In genomic region chr20:58021481-58021880, GRCh38 we compare ENCODE assay signal across 15 cellular contexts.
DNase-seq lines count a peak whose midpoint lies in the region; ATAC-seq, FAIRE-seq and TF ChIP-seq lines count a peak whose summit lies in the region.
"Had no signal": no experiment of that assay in that cellular context is flagged by ENCODE, and none has a peak within 500 bp of the region (broad histone marks: within the 10 kb centered on the region; RNA-seq: fewer than 3 reads in every experiment).

No MANE protein-coding gene starts in this region.

- H3K4me1 ChIP-seq in A549 = peaks cover 47% of the 10 kb centered on the region

- no peak for TF ChIP-seq POLR2A in A549 (IDR thresholded peaks at IDR 0.05; ENCODE audit: low read length)
- no peak for TF ChIP-seq POLR2A in lower leg skin (IDR thresholded peaks at IDR 0.05)

- DNase-seq in A549 (ENCODE audit: low read depth in 1 of 2, low spot score in 1 of 2) (peak in 1 of 2 experiments; percentile 42), H7 (peak; percentile 89), coronary artery (ENCODE audit: low spot score) (peak; percentile 72), lower leg skin (ENCODE audit: low spot score in 2 of 2) (peak; percentile 77 to 94), immature natural killer cell (no peak)
- no peak for DNase-seq in effector memory CD8-positive, alpha-beta T cell
- DNase-seq in stimulated activated naive CD4-positive, alpha-beta T cell treated with Interleukin-2 at 50 U/mL for 16 hours (lab: John Stamatoyannopoulos, UW) = no peak
- DNase-seq in stimulated activated CD4-positive, alpha-beta T cell treated with anti-CD3 and anti-CD28 coated beads, Interleukin-15, amount 100 ng/mL, for 24 hours = no peak
- DNase-seq: activated T-cell treated with anti-CD3 and anti-CD28 coated beads, Interleukin-2, amount 50 U/mL, for 48 hours; DND-41; effector CD4-positive, alpha-beta T cell; NCI-H1436 treated with DMSO at 0.1 percent for 48 hours; NCI-H524 treated with DMSO at 0.1 percent for 48 hours had no signal

- H3K27me3 Mint-ChIP-seq in effector memory CD8-positive, alpha-beta T cell = peaks cover 29 to 70% of the 10 kb centered on the region in 2 donors
- peaks cover 0 to 6% (median 1%) of the 10 kb centered on the region in 3 donors for H3K27me3 Mint-ChIP-seq in immature natural killer cell (ENCODE audit: low read depth in 3 of 3)

- H3K27me3 ChIP-seq in H7 (ENCODE audit: control insufficient read depth, insufficient read depth, low read length) = no peaks in the 10 kb centered on the region

- no peak overlapping the region for H3K4me2 ChIP-seq in A549

- no peak for ATAC-seq in A549
- ATAC-seq in effector memory CD8-positive, alpha-beta T cell (replicated peaks) = no peak
- ATAC-seq: HCT116 had no signal

- FAIRE-seq in A549 (lab: Jason Lieb, UNC) = no peak

- no peaks in the 10 kb centered on the region for H3K9me3 Mint-ChIP-seq in effector memory CD8-positive, alpha-beta T cell
- no peaks in the 10 kb centered on the region for H3K9me3 Mint-ChIP-seq in immature natural killer cell

- WGBS in A549 (ENCODE audit: missing lambda C conversion rate) = 78% methylated on average over 7 of the region's 7 CpGs
- WGBS in lower leg skin, 2 donors = 52 to 66% methylated on average over 7 of the region's 7 CpGs

- no peaks in the 10 kb centered on the region for H3K9me3 ChIP-seq in A549

- TF ChIP-seq CTCF in A549 (IDR thresholded peaks at IDR 0.05) (no peak), coronary artery (IDR thresholded peaks at IDR 0.05) (no peak), lower leg skin (IDR thresholded peaks at IDR 0.05) (no peak)

- H3K4me3 ChIP-seq in A549 = no peak overlapping the region
- no peak overlapping the region for H3K4me3 ChIP-seq in H7 (ENCODE audit: insufficient read depth, low read depth, low read length)
- H3K4me3 ChIP-seq in coronary artery = no peak overlapping the region
- no peak overlapping the region for H3K4me3 ChIP-seq in lower leg skin (ENCODE audit: low read depth, poor library complexity, severe bottlenecking)
- H3K4me3 ChIP-seq: lung had no signal

- no peak for TF ChIP-seq EP300 in A549 (IDR thresholded peaks at IDR 0.05)

- CTCF ChIA-PET in A549 (lab: Yijun Ruan, JAX) = interaction anchor here (0.5 to 1.2 kb wide), 2 partner anchors 33 to 66 kb away, joined by 3 to 4 read pairs; no protein-coding TSS in a partner anchor

- POLR2A ChIA-PET in A549 (lab: Yijun Ruan, JAX) = no interaction called here

- H3K36me3 Mint-ChIP-seq in effector memory CD8-positive, alpha-beta T cell (ENCODE audit: insufficient read depth) = peaks cover 4% of the 10 kb centered on the region
- H3K36me3 Mint-ChIP-seq in immature natural killer cell = no peaks in the 10 kb centered on the region

- no peaks in the 10 kb centered on the region for H3K36me3 ChIP-seq in H7 (replicated peaks; ENCODE audit: control insufficient read depth, insufficient read depth, low read length)

- no peak overlapping the region for H3K4me3 Mint-ChIP-seq in effector memory CD8-positive, alpha-beta T cell
- H3K4me3 Mint-ChIP-seq in immature natural killer cell = no peak overlapping the region

- no peaks in the 10 kb centered on the region for H3K4me1 Mint-ChIP-seq in effector memory CD8-positive, alpha-beta T cell (ENCODE audit: low read depth in 2 of 2)
- no peaks in the 10 kb centered on the region for H3K4me1 Mint-ChIP-seq in immature natural killer cell

- H3K27ac ChIP-seq in A549 (peak overlapping the region; percentile 96 to 97), coronary artery (peak overlapping the region in 1 of 2 donors; percentile 41)

- intact Hi-C loops in lower leg skin (cut with DNase I; ENCODE audit: low total_unique reads) = no loop called here

- TF ChIP-seq RAD21 in A549 (conservative IDR thresholded peaks at IDR 0.05 in 1 of 2, IDR thresholded peaks at IDR 0.05 in 1 of 2) = no peak

- no peak overlapping the region for H3K27ac Mint-ChIP-seq in effector memory CD8-positive, alpha-beta T cell
- no peak overlapping the region for H3K27ac Mint-ChIP-seq in immature natural killer cell

TF ChIP-seq in A549, 52 proteins besides CTCF, POLR2A, EP300 and RAD21:
- TF ChIP-seq HOXA7 (CRISPR knock-in tag; IDR thresholded peaks at IDR 0.05) (no peak), NR3C1 (IDR thresholded peaks at IDR 0.05) (no peak), MAX (IDR thresholded peaks at IDR 0.05) (peak; percentile 47; the same call in 1 of the 2 replicates), HMGXB4 (CRISPR knock-in tag; IDR thresholded peaks at IDR 0.05; ENCODE audit: borderline replicate concordance) (no peak), REST (IDR thresholded peaks at IDR 0.05) (no peak), ZNF302 (CRISPR knock-in tag; IDR thresholded peaks at IDR 0.05) (no peak), CBX8 (IDR thresholded peaks at IDR 0.05) (no peak), POLR2AphosphoS2 (conservative IDR thresholded peaks at IDR 0.05; ENCODE audit: low read length) (no peak), ZC3H11A (IDR thresholded peaks at IDR 0.05) (no peak), BHLHE40 (IDR thresholded peaks at IDR 0.05; ENCODE audit: low read depth, low read length) (no peak), PBX3 (IDR thresholded peaks at IDR 0.05) (peak; percentile 55; the same call in 1 of the 2 replicates), JUN (IDR thresholded peaks at IDR 0.05) (no peak), ATOH8 (CRISPR knock-in tag; IDR thresholded peaks at IDR 0.05; ENCODE audit: low read depth) (no peak)

Comparison
In these comparisons a context has a peak if more than half of its experiments do, and no peak if none do; other contexts are left out.
1. DNase-seq: peak in H7 (single experiment), coronary artery (single experiment) and lower leg skin (2 of 2); none in effector memory CD8-positive, alpha-beta T cell (0 of 3), immature natural killer cell (0 of 3), stimulated activated naive CD4-positive, alpha-beta T cell treated with Interleukin-2 at 50 U/mL for 16 hours (single experiment) and stimulated activated CD4-positive, alpha-beta T cell treated with anti-CD3 and anti-CD28 coated beads, Interleukin-15, amount 100 ng/mL, for 24 hours (single experiment).